Comparison of ENCODE assay signal across 2 cellular contexts in genomic region chr3:128482857-128483656, GRCh38.
TF ChIP-seq lines count a peak whose summit lies in the region.

No MANE protein-coding gene starts in this region.

TF ChIP-seq in liver, 16 proteins besides CTCF, POLR2A, EP300 and RAD21:
- TF ChIP-seq MAX (IDR thresholded peaks at IDR 0.05) (no peak), NR2F2 (IDR thresholded peaks at IDR 0.05) (peak; percentile 55)

TF ChIP-seq in HepG2, 621 proteins besides CTCF, POLR2A, EP300 and RAD21 (continued from another document):
- TF ChIP-seq ZNF513 (CRISPR knock-in tag; conservative IDR thresholded peaks at IDR 0.05) (no peak), ZNF788 (CRISPR knock-in tag; IDR thresholded peaks at IDR 0.05; ENCODE audit: borderline replicate concordance) (no peak)
